Comparison of ENCODE assay signal across 8 cellular contexts in genomic region chr19:41376241-41376997, GRCh38. TPM values are rescaled to one million over a fixed set of nuclear protein-coding genes. Genes with fewer than 3 reads are reported as not detected.
DNase-seq lines count a peak whose midpoint lies in the region; ATAC-seq and TF ChIP-seq lines count a peak whose summit lies in the region.

TSS of gene TMEM91 (plus strand) at chr19:41376533. CDS start at chr19:41378310, 1,777 bp downstream.

- POLR2A ChIA-PET in HEK293T (lab: Yijun Ruan, JAX): no interaction called here

- H3K4me1 Mint-ChIP-seq in CD4-positive, CD25-positive, alpha-beta regulatory T cell: peaks cover 0 to 19% (median 6%) of the 10 kb centered on the region in 4 donors

- no peaks in the 10 kb centered on the region for H3K9me3 Mint-ChIP-seq in CD4-positive, CD25-positive, alpha-beta regulatory T cell

- TF ChIP-seq CTCF in subcutaneous adipose tissue (IDR thresholded peaks at IDR 0.05; ENCODE audit: low read depth): no peak

- H3K4me3 ChIP-seq in CD4-positive, CD25-positive, alpha-beta regulatory T cell (ENCODE audit: low read depth, low read length): peak within 1 kb of the TSS; percentile 64

- H3K9me3 ChIP-seq in CD4-positive, CD25-positive, alpha-beta regulatory T cell (ENCODE audit: control insufficient read depth in 2 of 2, low read length in 2 of 2): no peaks in the 10 kb centered on the region

- peak in 1 of 3 donors; percentile 16 for DNase-seq in CD4-positive, CD25-positive, alpha-beta regulatory T cell
- DNase-seq in NCI-H69 (lab: John Stamatoyannopoulos, UW) (peak; percentile 76), caudate nucleus (lab: John Stamatoyannopoulos, UW) (peak in 11 of 61 donors; percentile 7 to 52 (median 28)), left lobe of liver (ENCODE audit: low spot score) (no peak), HEK293T (ENCODE audit: extremely low spot score) (no peak), HCEC 1CT (no peak)

- CTCF ChIA-PET in HEK293T (lab: Yijun Ruan, JAX): no interaction called here

- H3K27ac ChIP-seq in CD4-positive, CD25-positive, alpha-beta regulatory T cell (ENCODE audit: insufficient read depth, low read length, poor library complexity, severe bottlenecking): no peak within 1 kb of the TSS
- peak within 1 kb of the TSS; percentile 87 for H3K27ac ChIP-seq in caudate nucleus (ENCODE audit: low read depth, low read length)

- H3K4me3 Mint-ChIP-seq in CD4-positive, CD25-positive, alpha-beta regulatory T cell: peak within 1 kb of the TSS; percentile 82 to 89 (median 88)

- no peaks in the 10 kb centered on the region for H3K27me3 Mint-ChIP-seq in CD4-positive, CD25-positive, alpha-beta regulatory T cell

- no peaks in the 10 kb centered on the region for H3K27me3 ChIP-seq in CD4-positive, CD25-positive, alpha-beta regulatory T cell (ENCODE audit: control insufficient read depth, insufficient read depth, low read length)

- H3K4me1 ChIP-seq in CD4-positive, CD25-positive, alpha-beta regulatory T cell (ENCODE audit: control insufficient read depth, insufficient read depth, low read length, poor library complexity, severe bottlenecking): peaks cover 13% of the 10 kb centered on the region

- ATAC-seq in CD4-positive, CD25-positive, alpha-beta regulatory T cell (ENCODE audit: low read depth in 2 of 2): peak in 1 of 2 donors; percentile 29
- ATAC-seq in left lobe of liver (peak; percentile 69), GM18909 (IDR thresholded peaks at IDR 0.05; ENCODE audit: poor library complexity, unreplicated experiment) (no peak)

- peaks cover 6% of the 10 kb centered on the region for H3K36me3 Mint-ChIP-seq in CD4-positive, CD25-positive, alpha-beta regulatory T cell

- no peaks in the 10 kb centered on the region for H3K36me3 ChIP-seq in CD4-positive, CD25-positive, alpha-beta regulatory T cell (ENCODE audit: control insufficient read depth, insufficient read depth, low read length)

- H3K27ac Mint-ChIP-seq in CD4-positive, CD25-positive, alpha-beta regulatory T cell: peak within 1 kb of the TSS; percentile 87 to 95 (median 89)

TF ChIP-seq in HEK293T, 16 proteins besides CTCF, POLR2A, EP300 and RAD21:
- TF ChIP-seq FOXK2 (IDR thresholded peaks at IDR 0.05): no peak

RNA-seq across cellular contexts. Expression of gene TMEM91, which starts in this region (rescaled TPM):
- total RNA-seq in CD4-positive, CD25-positive, alpha-beta regulatory T cell: 12.4 TPM
- polyA plus RNA-seq in CD4-positive, CD25-positive, alpha-beta regulatory T cell: 1 to 10 TPM; 2.0 to 7.5 (median 4.0) TPM
- total RNA-seq in left lobe of liver: 3.1 TPM
- total RNA-seq in subcutaneous adipose tissue: 10 to 100 TPM in 3 of 4 donors, 1 to 10 TPM in 1; 3.3 to 22.7 (median 17.4) TPM
